1 cellular context compared by ENCODE assay signal in the genomic region with DNA sequence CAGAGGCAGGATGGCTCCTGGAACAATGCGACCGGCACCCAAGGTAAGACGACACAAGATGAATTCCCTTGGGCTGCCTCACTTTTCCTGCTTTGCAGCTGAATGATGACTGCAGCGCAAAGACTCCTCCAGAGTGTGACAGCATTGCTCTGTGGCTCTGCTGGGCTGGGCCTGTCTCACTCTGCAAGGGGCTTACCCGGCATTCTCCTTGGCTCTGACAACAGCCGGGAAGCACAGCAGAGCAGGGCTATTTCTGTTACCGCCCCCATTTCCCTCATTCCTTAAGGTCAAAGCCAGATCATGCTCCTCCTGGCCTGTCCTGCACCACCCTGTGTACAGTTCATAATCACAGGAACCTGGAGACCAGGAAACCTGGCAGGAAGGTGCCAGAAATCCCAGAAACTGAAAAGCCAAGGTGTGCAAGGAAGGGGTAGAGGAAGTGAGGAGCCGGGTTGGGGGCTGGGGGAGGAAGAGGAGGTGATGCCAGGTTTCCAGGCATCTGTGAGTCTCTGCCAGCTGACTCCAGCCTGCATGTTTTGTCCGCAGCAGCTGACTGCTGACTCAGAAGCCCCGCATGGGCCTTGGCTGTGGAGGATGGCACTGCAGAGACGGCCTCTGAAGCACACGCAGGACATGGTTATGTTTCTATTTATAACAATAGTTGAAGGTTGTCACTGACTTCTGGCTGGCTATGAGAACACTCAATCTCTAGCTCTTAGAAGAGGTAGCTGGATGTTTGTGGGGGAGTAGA.
TF ChIP-seq lines count a peak whose summit lies in the region.

No MANE protein-coding gene starts in this region.

TF ChIP-seq in GM23338, 12 proteins besides CTCF, POLR2A, EP300 and RAD21 (continued from another document):
- TF ChIP-seq ZNF462 (CRISPR knock-in tag; IDR thresholded peaks at IDR 0.05) (no peak), ZNF114 (CRISPR knock-in tag; IDR thresholded peaks at IDR 0.05) (no peak), CREB1 (CRISPR knock-in tag; IDR thresholded peaks at IDR 0.05; ENCODE audit: low read depth) (no peak), POLR2AphosphoS5 (IDR thresholded peaks at IDR 0.05; ENCODE audit: low read depth) (no peak), EZH2 (IDR thresholded peaks at IDR 0.05; ENCODE audit: low read depth, unreplicated experiment) (no peak), STAT1 (IDR thresholded peaks at IDR 0.05; ENCODE audit: unreplicated experiment) (no peak)
TF ChIP-seq in GM23338: peak in this region for 0.
